13 cellular contexts compared by ENCODE assay signal in genomic region chr2:83874712-83875430, GRCh38.
DNase-seq lines count a peak whose midpoint lies in the region; ATAC-seq and TF ChIP-seq lines count a peak whose summit lies in the region.
"Had no signal": no experiment of that assay in that cellular context is flagged by ENCODE, and none has a peak within 500 bp of the region (broad histone marks: within the 10 kb centered on the region; RNA-seq: fewer than 3 reads in every experiment).

No MANE protein-coding gene starts in this region.

- no peaks in the 10 kb centered on the region; the same call in 1 of the 2 replicates for H3K27me3 Mint-ChIP-seq in WTC11 (ENCODE audit: low read depth)
- H3K27me3 Mint-ChIP-seq: CD8-positive, alpha-beta memory T cell had no signal

- DNase-seq in DMS 273 (lab: John Stamatoyannopoulos, UW; ENCODE audit: unreplicated experiment): peak; percentile 5
- no peak for DNase-seq in DMS 273 treated with DMSO at 0.1 percent for 48 hours (lab: John Stamatoyannopoulos, UW)
- DNase-seq in WTC11 (ENCODE audit: low spot score): peak; percentile 39
- peak; percentile 12 for DNase-seq in iPS-NIHi7 (ENCODE audit: extremely low spot score)
- DNase-seq in MV-4-11 (lab: John Stamatoyannopoulos, UW): no peak
- no peak for DNase-seq in upper lobe of left lung
- DNase-seq: 8988T; AML-193; Caco-2; CD8-positive, alpha-beta memory T cell had no signal

- POLR2A ChIA-PET in WTC11 (lab: Charles Lee): no interaction called here

- no peak overlapping the region for H3K4me3 ChIP-seq in upper lobe of left lung
- H3K4me3 ChIP-seq: BLaER1, K562 had no signal

- peaks cover 0 to 22% (median 3%) of the 10 kb centered on the region in 4 donors for H3K9me3 ChIP-seq in upper lobe of left lung
- H3K9me3 ChIP-seq: Caco-2 had no signal

- peaks cover 77% of the 10 kb centered on the region for H3K9me3 Mint-ChIP-seq in WTC11

- TF ChIP-seq POLR2A in upper lobe of left lung (IDR thresholded peaks at IDR 0.05): no peak

- H3K4me1 Mint-ChIP-seq in WTC11: no peaks in the 10 kb centered on the region
- H3K4me1 Mint-ChIP-seq: CD8-positive, alpha-beta memory T cell had no signal

- no peak overlapping the region for H3K27ac Mint-ChIP-seq in WTC11

- no peaks in the 10 kb centered on the region for H3K27me3 ChIP-seq in upper lobe of left lung
- H3K27me3 ChIP-seq: BLaER1 had no signal

- no peak overlapping the region for H3K27ac ChIP-seq in upper lobe of left lung
- H3K27ac ChIP-seq: BLaER1 had no signal

- CTCF ChIA-PET in WTC11 (lab: Charles Lee): interaction anchor here (1.0 kb wide), 1 partner anchor 429 kb away, joined by 3 read pairs; no protein-coding TSS in a partner anchor

- no peak overlapping the region for H3K4me3 Mint-ChIP-seq in WTC11
- H3K4me3 Mint-ChIP-seq: CD8-positive, alpha-beta memory T cell had no signal

- H3K4me1 ChIP-seq in upper lobe of left lung: no peaks in the 10 kb centered on the region
- H3K4me1 ChIP-seq: BLaER1, Caco-2 had no signal

- TF ChIP-seq EP300 in upper lobe of left lung (IDR thresholded peaks at IDR 0.05): no peak

- TF ChIP-seq CTCF in WTC11 (IDR thresholded peaks at IDR 0.05) (no peak), upper lobe of left lung (IDR thresholded peaks at IDR 0.05) (no peak)

- ATAC-seq in WTC11 (no peak), HG03039 (IDR thresholded peaks at IDR 0.05; ENCODE audit: unreplicated experiment) (no peak), upper lobe of left lung (ENCODE audit: low FRiP score in 2 of 2) (no peak)
- ATAC-seq: K562 had no signal

- no peaks in the 10 kb centered on the region for H3K36me3 ChIP-seq in upper lobe of left lung
- H3K36me3 ChIP-seq: BLaER1 had no signal

- WGBS in upper lobe of left lung, 2 donors: 91 to 93% methylated on average over 14 of the region's 14 CpGs

- H3K36me3 Mint-ChIP-seq in WTC11: peaks cover 63% of the 10 kb centered on the region
- H3K36me3 Mint-ChIP-seq: CD8-positive, alpha-beta memory T cell had no signal

TF ChIP-seq in WTC11, 78 proteins besides CTCF, POLR2A, EP300 and RAD21:
- TF ChIP-seq JUN (CRISPR knock-in tag; IDR thresholded peaks at IDR 0.05): no peak
- TF ChIP-seq ZNF532 (CRISPR knock-in tag; IDR thresholded peaks at IDR 0.05; ENCODE audit: borderline replicate concordance): no peak
- TF ChIP-seq ZNF416 (CRISPR knock-in tag; IDR thresholded peaks at IDR 0.05): no peak
- TF ChIP-seq STAT6 (CRISPR knock-in tag; conservative IDR thresholded peaks at IDR 0.05; ENCODE audit: low read depth): no peak
- TF ChIP-seq E2F5 (CRISPR knock-in tag; IDR thresholded peaks at IDR 0.05): no peak
- no peak for TF ChIP-seq OVOL2 (CRISPR knock-in tag; IDR thresholded peaks at IDR 0.05; ENCODE audit: borderline replicate concordance)

Comparison
In these comparisons a context has a peak if more than half of its experiments do, and no peak if none do; other contexts are left out.
1. DNase-seq: peak in DMS 273 (single experiment), WTC11 (single experiment) and iPS-NIHi7 (single experiment); none in DMS 273 treated with DMSO at 0.1 percent for 48 hours (single experiment), MV-4-11 (single experiment) and upper lobe of left lung (0 of 2).